1 cellular context compared by ENCODE assay signal in the genomic region with DNA sequence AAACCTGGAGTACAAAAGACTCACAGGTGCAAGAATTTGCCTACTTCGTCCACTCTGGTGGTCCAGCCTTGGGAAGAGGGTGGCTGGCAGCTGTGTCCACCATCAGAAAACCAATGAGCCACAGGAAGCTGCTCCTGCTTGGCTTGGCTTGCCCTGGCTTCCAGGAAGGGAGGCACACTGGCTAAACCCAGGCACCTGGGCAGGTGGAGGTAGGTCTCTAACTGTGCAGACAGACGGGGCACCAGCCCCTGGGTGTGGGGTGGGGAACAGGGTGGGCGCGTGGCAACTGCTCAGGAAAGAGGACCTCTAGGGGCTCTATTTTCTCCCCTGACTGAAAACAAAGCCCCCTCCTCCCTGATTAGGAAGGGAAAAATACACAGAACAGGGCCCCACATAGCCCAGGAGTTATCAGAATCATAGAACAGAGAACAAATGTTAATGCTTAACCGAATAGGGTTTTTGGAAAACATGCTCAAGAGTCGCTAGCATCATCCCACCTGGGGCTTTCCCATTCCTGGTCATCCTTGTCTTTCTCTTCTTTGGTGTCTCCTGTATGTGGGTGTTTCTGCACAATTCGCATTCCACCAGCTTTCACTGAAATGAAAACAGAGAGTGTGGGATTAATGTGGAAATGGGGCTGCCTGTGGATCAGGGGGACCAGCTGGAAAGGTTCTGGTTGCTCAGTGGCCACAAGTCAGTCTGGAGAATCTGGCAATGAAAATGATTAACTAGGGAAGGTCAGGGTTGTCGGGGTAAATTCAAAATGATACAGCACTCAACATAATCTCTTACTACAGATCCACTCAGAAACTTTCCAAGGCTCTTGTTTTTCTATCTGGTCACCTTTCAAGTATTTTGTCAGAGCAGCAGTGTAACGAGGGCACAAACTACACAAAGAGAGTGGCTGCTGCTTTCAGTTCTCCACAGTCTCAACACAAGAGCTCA.
TF ChIP-seq lines count a peak whose summit lies in the region.

No MANE protein-coding gene starts in this region.

TF ChIP-seq in SK-N-SH treated with all-trans-retinoic acid at 6 μM for 48 hours, 23 proteins besides CTCF, POLR2A, EP300 and RAD21 (continued from another document):
- TF ChIP-seq, protein P1, sequence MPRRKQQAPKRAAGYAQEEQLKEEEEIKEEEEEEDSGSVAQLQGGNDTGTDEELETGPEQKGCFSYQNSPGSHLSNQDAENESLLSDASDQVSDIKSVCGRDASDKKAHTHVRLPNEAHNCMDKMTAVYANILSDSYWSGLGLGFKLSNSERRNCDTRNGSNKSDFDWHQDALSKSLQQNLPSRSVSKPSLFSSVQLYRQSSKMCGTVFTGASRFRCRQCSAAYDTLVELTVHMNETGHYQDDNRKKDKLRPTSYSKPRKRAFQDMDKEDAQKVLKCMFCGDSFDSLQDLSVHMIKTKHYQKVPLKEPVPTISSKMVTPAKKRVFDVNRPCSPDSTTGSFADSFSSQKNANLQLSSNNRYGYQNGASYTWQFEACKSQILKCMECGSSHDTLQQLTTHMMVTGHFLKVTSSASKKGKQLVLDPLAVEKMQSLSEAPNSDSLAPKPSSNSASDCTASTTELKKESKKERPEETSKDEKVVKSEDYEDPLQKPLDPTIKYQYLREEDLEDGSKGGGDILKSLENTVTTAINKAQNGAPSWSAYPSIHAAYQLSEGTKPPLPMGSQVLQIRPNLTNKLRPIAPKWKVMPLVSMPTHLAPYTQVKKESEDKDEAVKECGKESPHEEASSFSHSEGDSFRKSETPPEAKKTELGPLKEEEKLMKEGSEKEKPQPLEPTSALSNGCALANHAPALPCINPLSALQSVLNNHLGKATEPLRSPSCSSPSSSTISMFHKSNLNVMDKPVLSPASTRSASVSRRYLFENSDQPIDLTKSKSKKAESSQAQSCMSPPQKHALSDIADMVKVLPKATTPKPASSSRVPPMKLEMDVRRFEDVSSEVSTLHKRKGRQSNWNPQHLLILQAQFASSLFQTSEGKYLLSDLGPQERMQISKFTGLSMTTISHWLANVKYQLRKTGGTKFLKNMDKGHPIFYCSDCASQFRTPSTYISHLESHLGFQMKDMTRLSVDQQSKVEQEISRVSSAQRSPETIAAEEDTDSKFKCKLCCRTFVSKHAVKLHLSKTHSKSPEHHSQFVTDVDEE (CRISPR knock-in tag; IDR thresholded peaks at IDR 0.05): no peak
- no peak for TF ChIP-seq ZNF565 (CRISPR knock-in tag; conservative IDR thresholded peaks at IDR 0.05; ENCODE audit: low read depth)
- no peak for TF ChIP-seq PATZ1 (CRISPR knock-in tag; IDR thresholded peaks at IDR 0.05; ENCODE audit: borderline replicate concordance)
- no peak for TF ChIP-seq TCF4 (CRISPR knock-in tag; IDR thresholded peaks at IDR 0.05; ENCODE audit: borderline replicate concordance)
- TF ChIP-seq ZFP30 (CRISPR knock-in tag; IDR thresholded peaks at IDR 0.05): no peak
- no peak for TF ChIP-seq OSR1 (CRISPR knock-in tag; IDR thresholded peaks at IDR 0.05)
- no peak for TF ChIP-seq ZNF70 (CRISPR knock-in tag; IDR thresholded peaks at IDR 0.05)
- no peak for TF ChIP-seq ISL1 (CRISPR knock-in tag; IDR thresholded peaks at IDR 0.05)
- TF ChIP-seq ESRRG (CRISPR knock-in tag; IDR thresholded peaks at IDR 0.05): no peak
